ENCODE assay signal across 8 cellular contexts in genomic region chr7:12210179-12211053, GRCh38. TPM values are rescaled to one million over a fixed set of nuclear protein-coding genes. Genes with fewer than 3 reads are reported as not detected.
DNase-seq lines count a peak whose midpoint lies in the region; ATAC-seq and TF ChIP-seq lines count a peak whose summit lies in the region.

No MANE protein-coding gene starts in this region.

- H3K27ac Mint-ChIP-seq in CD8-positive, alpha-beta T cell: peak overlapping the region; percentile 99

- no peak overlapping the region for H3K14ac ChIP-seq in mesenchymal stem cell (ENCODE audit: low read length in 2 of 2)

- H2AK5ac ChIP-seq in mesenchymal stem cell (ENCODE audit: low read length, severe bottlenecking): no peak overlapping the region

- H3K9me3 ChIP-seq in CD8-positive, alpha-beta T cell (ENCODE audit: low read length): no peaks in the 10 kb centered on the region
- H3K9me3 ChIP-seq in PC-9 (ENCODE audit: insufficient read depth, low read depth) (no peaks in the 10 kb centered on the region), mesenchymal stem cell (ENCODE audit: control insufficient read depth, low read length) (no peaks in the 10 kb centered on the region), tibial artery (no peaks in the 10 kb centered on the region)

- H4K8ac ChIP-seq in mesenchymal stem cell (ENCODE audit: low read length): peak overlapping the region; percentile 85

- H3K9me3 Mint-ChIP-seq in CD8-positive, alpha-beta T cell: no peaks in the 10 kb centered on the region

- no peak for TF ChIP-seq CTCF in CD8-positive, alpha-beta T cell (IDR thresholded peaks at IDR 0.05)
- no peak for TF ChIP-seq CTCF in PC-9 (conservative IDR thresholded peaks at IDR 0.05)
- TF ChIP-seq CTCF in dorsolateral prefrontal cortex (IDR thresholded peaks at IDR 0.05 in 54 of 56, conservative IDR thresholded peaks at IDR 0.05 in 2 of 56; ENCODE audit: low read depth in 1 of 56, partially characterized antibody in 56 of 56): no peak
- no peak for TF ChIP-seq CTCF in tibial artery (IDR thresholded peaks at IDR 0.05)

- no peaks in the 10 kb centered on the region for H4K20me1 ChIP-seq in PC-9 (ENCODE audit: insufficient read depth)

- peak overlapping the region; percentile 83 for H3K4me3 ChIP-seq in CD8-positive, alpha-beta T cell (ENCODE audit: low read depth, low read length)
- H3K4me3 ChIP-seq in PC-9 (peak overlapping the region; percentile 74), dorsolateral prefrontal cortex (peak overlapping the region; percentile 68 to 100 (median 90)), mesenchymal stem cell (ENCODE audit: insufficient read depth in 1 of 2, low read depth in 1 of 2, low read length in 2 of 2) (peak overlapping the region; percentile 91 to 94), tibial artery (peak overlapping the region; percentile 72 to 86)

- no peak overlapping the region for H3K23ac ChIP-seq in mesenchymal stem cell (ENCODE audit: low read length in 2 of 2)

- peaks cover 33% of the 10 kb centered on the region for H3K79me2 ChIP-seq in PC-9 (ENCODE audit: low read depth)

- no peak overlapping the region for H2BK5ac ChIP-seq in mesenchymal stem cell (ENCODE audit: low read depth, low read length, poor library complexity, severe bottlenecking)

- TSS peak; percentile 98 for BruUV-seq in PC-9 (replicated peaks; lab: Mats Ljungman, UMichigan)

- H3K4me1 Mint-ChIP-seq in CD8-positive, alpha-beta T cell (ENCODE audit: low read depth): peaks cover 40% of the 10 kb centered on the region

- H3K27me3 ChIP-seq in CD8-positive, alpha-beta T cell (ENCODE audit: insufficient read depth, low read length): no peaks in the 10 kb centered on the region
- H3K27me3 ChIP-seq in PC-9 (ENCODE audit: insufficient read depth, low read depth) (no peaks in the 10 kb centered on the region), dorsolateral prefrontal cortex (no peaks in the 10 kb centered on the region), mesenchymal stem cell (ENCODE audit: control insufficient read depth in 1 of 2, insufficient read depth in 1 of 2, low read length in 2 of 2) (peaks cover 0 to 3% of the 10 kb centered on the region in 2 experiments), tibial artery (peaks cover 0 to 6% of the 10 kb centered on the region in 2 donors)

- POLR2A ChIA-PET in CD8-positive, alpha-beta T cell (lab: Charles Lee): interaction anchor here (0.9 to 2.8 kb wide), 17 partner anchors 9 to 112 kb away, joined by 3 to 14 read pairs (median 3); no protein-coding TSS in a partner anchor
- POLR2A ChIA-PET in PC-9 (lab: Charles Lee; ENCODE audit: unreplicated experiment): interaction anchor here (0.6 to 1.1 kb wide), 7 partner anchors 10 to 298 kb away, joined by 3 to 12 read pairs (median 5); partner anchors contain the start of gene VWDE

- H2BK15ac ChIP-seq in mesenchymal stem cell (ENCODE audit: low read depth, poor library complexity, severe bottlenecking): no peak overlapping the region

- peaks cover 21% of the 10 kb centered on the region for H3K36me3 Mint-ChIP-seq in CD8-positive, alpha-beta T cell

- peak overlapping the region; percentile 96 for H2AFZ ChIP-seq in PC-9
- H2AFZ ChIP-seq in mesenchymal stem cell (ENCODE audit: low read depth, low read length): peak overlapping the region; percentile 72

- H3K79me1 ChIP-seq in mesenchymal stem cell (replicated peaks; ENCODE audit: low read length, poor library complexity, severe bottlenecking): peaks cover 10% of the 10 kb centered on the region

- ATAC-seq in CD8-positive, alpha-beta T cell: peak; percentile 36
- peak; percentile 46 for ATAC-seq in GM18870 (IDR thresholded peaks at IDR 0.05; ENCODE audit: unreplicated experiment)
- ATAC-seq in HG03066 (IDR thresholded peaks at IDR 0.05; ENCODE audit: low read depth, unreplicated experiment): peak; percentile 36

- intact Hi-C loops in CD8-positive, alpha-beta T cell (cut with DNase I, micrococcal nuclease): loop anchor here (1.0 to 5.0 kb wide), 10 partner anchors 13 to 1268 kb away; partner anchors contain the start of genes ARL4A (in 1 of the 2) and PHF14 (in 1 of the 2)
- intact Hi-C loops in PC-9 (cut with micrococcal nuclease; ENCODE audit: unreplicated experiment): loop anchor here (1.0 to 5.0 kb wide), 8 partner anchors 48 to 376 kb away; no protein-coding TSS in a partner anchor
- intact Hi-C loops in dorsolateral prefrontal cortex (cut with DNase I): no loop called here
- intact Hi-C loops in tibial artery (cut with DNase I; ENCODE audit: low total_unique reads): no loop called here

- no peaks in the 10 kb centered on the region for H3K27me3 Mint-ChIP-seq in CD8-positive, alpha-beta T cell (ENCODE audit: low read depth)

- WGBS in mesenchymal stem cell: 5% methylated on average over 25 of the region's 26 CpGs

- peak overlapping the region; percentile 97 for H3K9ac ChIP-seq in mesenchymal stem cell (ENCODE audit: low read length)

- no peak overlapping the region for H4K91ac ChIP-seq in mesenchymal stem cell (ENCODE audit: low read length)

- CTCF ChIA-PET in CD8-positive, alpha-beta T cell (lab: Charles Lee): interaction anchor here (0.9 to 2.4 kb wide), 6 partner anchors 11 to 143 kb away, joined by 3 to 12 read pairs (median 4); no protein-coding TSS in a partner anchor
- CTCF ChIA-PET in PC-9 (lab: Charles Lee): interaction anchor here (0.7 to 1.3 kb wide), 2 partner anchors 142 to 295 kb away, joined by 3 to 5 read pairs; no protein-coding TSS in a partner anchor

- H3K4me2 ChIP-seq in PC-9 (peak overlapping the region; percentile 93), mesenchymal stem cell (ENCODE audit: low read length, poor library complexity, severe bottlenecking) (peak overlapping the region; percentile 80)

- H3K36me3 ChIP-seq in CD8-positive, alpha-beta T cell (ENCODE audit: insufficient read depth, low read length): peaks cover 4% of the 10 kb centered on the region
- H3K36me3 ChIP-seq in PC-9 (ENCODE audit: low read depth): peaks cover 8% of the 10 kb centered on the region; the same call in 1 of the 2 replicates
- H3K36me3 ChIP-seq in mesenchymal stem cell (ENCODE audit: control insufficient read depth in 1 of 2, insufficient read depth in 2 of 2, low read depth in 1 of 2, low read length in 2 of 2): peaks cover 0 to 5% of the 10 kb centered on the region in 2 experiments
- no peaks in the 10 kb centered on the region for H3K36me3 ChIP-seq in tibial artery

- H3K4ac ChIP-seq in mesenchymal stem cell (ENCODE audit: low read depth in 1 of 2, low read length in 2 of 2): no peak overlapping the region

- DNase-seq in CD8-positive, alpha-beta T cell: peak in 2 of 7 experiments; percentile 34 to 44
- DNase-seq in PC-9 (peak in 1 of 2 experiments; percentile 50), dorsolateral prefrontal cortex (peak in 8 of 10 donors; percentile 19 to 45 (median 31)), mesenchymal stem cell (no peak), tibial artery (peak in 1 of 2 donors; percentile 27), 8988T (no peak)

- peak overlapping the region in 1 of 2 experiments; percentile 62 for H3K18ac ChIP-seq in mesenchymal stem cell (ENCODE audit: low read depth in 1 of 2, low read length in 2 of 2)

- H2BK12ac ChIP-seq in mesenchymal stem cell (ENCODE audit: low read length in 2 of 2): no peak overlapping the region

- no peaks in the 10 kb centered on the region for H3K9me2 ChIP-seq in PC-9 (ENCODE audit: insufficient read depth)

- peaks cover 22% of the 10 kb centered on the region; the same call in 1 of the 2 replicates for H3F3A ChIP-seq in PC-9 (ENCODE audit: insufficient read depth, low read depth)

- H2BK120ac ChIP-seq in mesenchymal stem cell (ENCODE audit: low read depth, low read length): no peak overlapping the region

- peaks cover 29% of the 10 kb centered on the region for H3K4me1 ChIP-seq in CD8-positive, alpha-beta T cell (ENCODE audit: insufficient read depth, low read length)
- peaks cover 24% of the 10 kb centered on the region for H3K4me1 ChIP-seq in PC-9 (replicated peaks; ENCODE audit: insufficient read depth)
- H3K4me1 ChIP-seq in mesenchymal stem cell (ENCODE audit: control insufficient read depth, insufficient read depth, low read depth, low read length): no peaks in the 10 kb centered on the region
- peaks cover 0 to 12% (median 4%) of the 10 kb centered on the region in 4 donors for H3K4me1 ChIP-seq in tibial artery

- peak overlapping the region; percentile 95 for H3K27ac ChIP-seq in CD8-positive, alpha-beta T cell (ENCODE audit: low read depth, low read length)
- H3K27ac ChIP-seq in PC-9: peak overlapping the region; percentile 92
- peak overlapping the region; percentile 7 to 98 (median 91) for H3K27ac ChIP-seq in dorsolateral prefrontal cortex
- H3K27ac ChIP-seq in mesenchymal stem cell (ENCODE audit: low read length, poor library complexity, severe bottlenecking): no peak overlapping the region
- peak overlapping the region; percentile 84 to 92 for H3K27ac ChIP-seq in tibial artery

- peak overlapping the region; percentile 98 for H3K4me3 Mint-ChIP-seq in CD8-positive, alpha-beta T cell

RNA-seq across cellular contexts. Expression of gene TMEM106B, which starts 0.7 kb away (rescaled TPM):
- total RNA-seq in CD8-positive, alpha-beta T cell: 10 to 100 TPM; 15.0 to 17.3 TPM
- total RNA-seq in PC-9 (2021) (61.1 and 64.4 TPM in 2 replicates), dorsolateral prefrontal cortex (10 to 100 TPM; 42.9 to 83.4 (median 64.2) TPM)
- 37.8 TPM for polyA plus RNA-seq in mesenchymal stem cell (2013, experiment 1 of 2)
- 40.9 TPM for polyA plus RNA-seq in mesenchymal stem cell (2013, experiment 2 of 2)

Comparison
In these comparisons a context has a peak if more than half of its experiments do, and no peak if none do; other contexts are left out.
1. DNase-seq: peak in dorsolateral prefrontal cortex (8 of 10); none in mesenchymal stem cell (single experiment) and 8988T (single experiment).
2. intact Hi-C loops: an anchor here in CD8-positive, alpha-beta T cell (1.0 to 5.0 kb wide) and PC-9 (1.0 to 5.0 kb wide); none called in dorsolateral prefrontal cortex and tibial artery.
3. Peak in every context shown above with its lines, with median percentiles within 50 percentile points of each other: ATAC-seq and H3K4me3 ChIP-seq.